Comparison of ENCODE assay signal across 1 cellular context in the genomic region with DNA sequence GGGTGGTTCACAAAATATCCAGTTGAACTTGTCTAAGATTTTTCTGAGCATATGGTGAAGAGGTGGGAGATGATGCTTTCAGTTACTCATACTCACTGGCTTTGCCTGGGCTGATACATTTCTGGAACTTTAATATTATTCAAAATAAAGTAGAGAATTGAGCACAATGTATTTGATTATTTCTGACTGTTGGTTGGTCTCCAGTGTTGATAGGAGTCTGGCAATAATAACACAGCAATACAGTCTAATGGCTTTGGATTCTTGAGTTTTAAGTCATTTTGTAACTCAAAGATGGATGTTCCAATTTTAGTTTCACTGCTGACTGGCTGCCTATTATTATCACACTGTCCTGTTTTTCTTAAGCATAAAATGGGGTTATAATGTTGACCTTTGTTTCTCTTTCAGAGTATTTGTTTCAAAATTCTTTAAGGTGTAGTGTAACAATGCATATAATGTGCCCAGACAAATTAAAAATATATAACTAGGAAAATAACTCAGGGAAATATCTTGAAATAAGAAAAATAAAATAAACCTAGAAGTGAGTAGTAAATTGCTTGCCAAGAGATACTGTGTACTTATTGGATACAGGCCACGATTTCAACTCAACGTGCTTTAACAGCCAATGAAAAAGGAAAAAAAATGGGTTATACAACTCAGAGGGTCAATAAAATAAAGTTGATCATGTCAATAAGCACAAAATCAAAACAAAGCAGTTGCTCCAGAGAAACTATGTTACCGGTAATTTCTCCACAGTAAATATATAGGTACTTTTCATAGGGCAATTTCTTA.
TF ChIP-seq lines count a peak whose summit lies in the region.

No MANE protein-coding gene starts in this region.

TF ChIP-seq in HepG2, 621 proteins besides CTCF, POLR2A, EP300 and RAD21 (continued from another document):
- TF ChIP-seq U2AF2 (IDR thresholded peaks at IDR 0.05; ENCODE audit: low read depth, low read length) (no peak), ZSCAN29 (CRISPR knock-in tag; conservative IDR thresholded peaks at IDR 0.05) (no peak), DMAP1 (CRISPR knock-in tag; IDR thresholded peaks at IDR 0.05) (no peak)
- TF ChIP-seq, protein P1, sequence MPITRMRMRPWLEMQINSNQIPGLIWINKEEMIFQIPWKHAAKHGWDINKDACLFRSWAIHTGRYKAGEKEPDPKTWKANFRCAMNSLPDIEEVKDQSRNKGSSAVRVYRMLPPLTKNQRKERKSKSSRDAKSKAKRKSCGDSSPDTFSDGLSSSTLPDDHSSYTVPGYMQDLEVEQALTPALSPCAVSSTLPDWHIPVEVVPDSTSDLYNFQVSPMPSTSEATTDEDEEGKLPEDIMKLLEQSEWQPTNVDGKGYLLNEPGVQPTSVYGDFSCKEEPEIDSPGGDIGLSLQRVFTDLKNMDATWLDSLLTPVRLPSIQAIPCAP (CRISPR knock-in tag; IDR thresholded peaks at IDR 0.05; ENCODE audit: low read depth) = no peak
- TF ChIP-seq, protein P2, sequence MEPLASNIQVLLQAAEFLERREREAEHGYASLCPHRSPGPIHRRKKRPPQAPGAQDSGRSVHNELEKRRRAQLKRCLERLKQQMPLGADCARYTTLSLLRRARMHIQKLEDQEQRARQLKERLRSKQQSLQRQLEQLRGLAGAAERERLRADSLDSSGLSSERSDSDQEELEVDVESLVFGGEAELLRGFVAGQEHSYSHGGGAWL (CRISPR knock-in tag; IDR thresholded peaks at IDR 0.05) = no peak
